ENCODE assay signal across 9 cellular contexts in genomic region chrX:103211012-103211715, GRCh38. TPM values are rescaled to one million over a fixed set of nuclear protein-coding genes. Genes with fewer than 3 reads are reported as not detected.
DNase-seq lines count a peak whose midpoint lies in the region; ATAC-seq, FAIRE-seq and TF ChIP-seq lines count a peak whose summit lies in the region.
"Had no signal": no experiment of that assay in that cellular context is flagged by ENCODE, and none has a peak within 500 bp of the region (broad histone marks: within the 10 kb centered on the region; RNA-seq: fewer than 3 reads in every experiment).

No MANE protein-coding gene starts in this region.

- peak; percentile 33 for ATAC-seq in HG03354 (IDR thresholded peaks at IDR 0.05; ENCODE audit: poor library complexity, severe bottlenecking, unreplicated experiment)

- in situ Hi-C loops in astrocyte of the spinal cord (cut with HindIII; ENCODE audit: low sequenced_read_pairs): no loop called here

- no peaks in the 10 kb centered on the region for H3K4me1 ChIP-seq in kidney (ENCODE audit: control insufficient read depth in 1 of 2, insufficient read depth in 1 of 2, low read depth in 1 of 2, low read length in 2 of 2)

- H3K27ac ChIP-seq in kidney (ENCODE audit: low read depth in 2 of 2, low read length in 2 of 2): no peak overlapping the region

- DNase-seq in DMS 273 (lab: John Stamatoyannopoulos, UW; ENCODE audit: unreplicated experiment) (peak; percentile 82), DMS 273 treated with DMSO at 0.1 percent for 48 hours (lab: John Stamatoyannopoulos, UW) (no peak), RKO (ENCODE audit: low spot score) (peak; percentile 36), astrocyte of the spinal cord (ENCODE audit: low read depth, low spot score) (peak; percentile 51), kidney (no peak), GM19238 (ENCODE audit: insufficient read length, low spot score) (no peak)
- peak; percentile 12 for DNase-seq in stimulated activated CD8-positive, alpha-beta memory T cell treated with anti-CD3 and anti-CD28 coated beads, Interleukin-4, amount 100 ng/mL, for 24 hours (ENCODE audit: low read depth)

- H3K36me3 ChIP-seq in kidney (ENCODE audit: control insufficient read depth in 1 of 2, insufficient read depth in 2 of 2, low read length in 2 of 2): peaks cover 0 to under 1% of the 10 kb centered on the region in 2 donors

- no peaks in the 10 kb centered on the region for H3K9me3 ChIP-seq in kidney (ENCODE audit: control insufficient read depth in 1 of 2, low read length in 2 of 2)

- no peak overlapping the region for H3K9ac ChIP-seq in kidney (ENCODE audit: low read length in 2 of 2)

- intact Hi-C loops in kidney (cut with DNase I): no loop called here

- FAIRE-seq in kidney (lab: Jason Lieb, UNC): no peak
- FAIRE-seq: A204.1 had no signal

- TF ChIP-seq CTCF in astrocyte of the spinal cord (IDR thresholded peaks at IDR 0.05; ENCODE audit: low read depth, low read length) (peak; percentile 55), kidney (IDR thresholded peaks at IDR 0.05; ENCODE audit: borderline replicate concordance, extremely low read depth, insufficient read depth) (peak; percentile 39)

- H3K4me3 ChIP-seq in astrocyte of the spinal cord (ENCODE audit: low read depth, low read length) (no peak overlapping the region), kidney (ENCODE audit: low read length in 2 of 2) (no peak overlapping the region)

RNA-seq across cellular contexts. Expression of gene BEX4, which starts 3.7 kb away (rescaled TPM):
- 52.6 TPM for total RNA-seq in kidney
- 135 TPM for polyA plus RNA-seq in kidney (ENCODE audit: insufficient read depth, low read depth, low replicate concordance)

RNA-seq across cellular contexts. Expression of gene TCEAL8, which starts 43.8 kb away (rescaled TPM):
- total RNA-seq in kidney: 49.7 TPM
- 88.5 TPM for polyA plus RNA-seq in kidney (ENCODE audit: insufficient read depth, low read depth, low replicate concordance)

Comparison
In these comparisons a context has a peak if more than half of its experiments do, and no peak if none do; other contexts are left out.
1. DNase-seq: peak in DMS 273 (single experiment), RKO (single experiment), astrocyte of the spinal cord (single experiment) and stimulated activated CD8-positive, alpha-beta memory T cell treated with anti-CD3 and anti-CD28 coated beads, Interleukin-4, amount 100 ng/mL, for 24 hours (single experiment); none in DMS 273 treated with DMSO at 0.1 percent for 48 hours (single experiment), kidney (single experiment) and GM19238 (single experiment).